ENCODE assay signal across 13 cellular contexts in the genomic region with DNA sequence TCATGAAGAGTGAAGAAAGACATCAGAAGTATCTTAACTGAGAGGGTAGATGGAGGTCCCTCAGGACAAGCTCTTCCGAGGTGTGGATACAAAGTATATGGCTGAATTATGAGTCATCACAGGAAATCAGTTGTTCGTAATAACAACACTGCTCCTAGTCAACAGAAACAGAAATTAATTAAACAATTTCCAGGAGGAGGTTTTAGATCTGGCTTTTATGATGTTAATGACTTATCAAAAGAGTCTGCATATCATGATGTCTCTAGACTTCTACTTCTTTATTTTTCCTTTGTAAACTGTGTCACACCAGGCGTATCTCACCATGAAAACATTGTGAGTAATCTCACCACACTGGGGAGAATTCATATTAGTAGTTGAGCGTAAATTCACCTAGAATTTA. TPM values are rescaled to one million over a fixed set of nuclear protein-coding genes. Genes with fewer than 3 reads are reported as not detected.
DNase-seq lines count a peak whose midpoint lies in the region; ATAC-seq, FAIRE-seq and TF ChIP-seq lines count a peak whose summit lies in the region.
"Had no signal": no experiment of that assay in that cellular context is flagged by ENCODE, and none has a peak within 500 bp of the region (broad histone marks: within the 10 kb centered on the region; RNA-seq: fewer than 3 reads in every experiment).

No MANE protein-coding gene starts in this region.

- TF ChIP-seq EP300 in GM12878 (IDR thresholded peaks at IDR 0.05; ENCODE audit: borderline replicate concordance in 1 of 2, control insufficient read depth in 1 of 2, low read depth in 2 of 2, low read length in 2 of 2): no peak

- CTCF ChIA-PET in GM12878 (lab: Yijun Ruan, JAX): interaction anchor here (0.8 to 2.3 kb wide), 9 partner anchors 11 to 147 kb away, joined by 3 to 8 read pairs (median 5); a partner anchor contains a TSS

- no peak for TF ChIP-seq CTCF in GM12878 (IDR thresholded peaks at IDR 0.05 in 2 of 3, conservative IDR thresholded peaks at IDR 0.05 in 1 of 3; ENCODE audit: control insufficient read depth in 2 of 3, extremely low read depth in 1 of 3, insufficient read depth in 1 of 3, low read depth in 3 of 3, low read length in 3 of 3)

- in situ Hi-C loops in GM12878 (cut with MboI): no loop called here

- H3K9ac ChIP-seq in GM12878 (ENCODE audit: control insufficient read depth, insufficient read depth, low read length): no peak overlapping the region

- peaks cover 68% of the 10 kb centered on the region for H3K79me2 ChIP-seq in GM12878 (ENCODE audit: control insufficient read depth, insufficient read depth, low read length)

- H3K36me3 ChIP-seq in GM12878 (ENCODE audit: control insufficient read depth in 2 of 2, insufficient read depth in 2 of 2, low read length in 1 of 2): no peaks in the 10 kb centered on the region

- peaks cover 71% of the 10 kb centered on the region for H3K4me1 Mint-ChIP-seq in activated T-cell treated with anti-CD3 and anti-CD28 coated beads, Interleukin-2, amount 50 U/mL, for 4 hours (ENCODE audit: low read depth)

- TF ChIP-seq POLR2A in GM12878 (IDR thresholded peaks at IDR 0.05; ENCODE audit: low read depth, low read length): no peak

- RAD21 ChIA-PET in GM12878 (lab: Charles Lee; ENCODE audit: unreplicated experiment): interaction anchor here (0.7 to 3.9 kb wide), 7 partner anchors 12 to 128 kb away, joined by 3 to 19 read pairs (median 3); a partner anchor contains a TSS

- no TSS peak for BruUV-seq in GM12878 (replicated peaks; lab: Mats Ljungman, UMichigan)

- no peaks in the 10 kb centered on the region for H3K27me3 Mint-ChIP-seq in activated T-cell treated with anti-CD3 and anti-CD28 coated beads, Interleukin-2, amount 50 U/mL, for 4 hours (ENCODE audit: low read depth)

- ATAC-seq in activated T-cell treated with anti-CD3 and anti-CD28 coated beads, Interleukin-2, amount 50 U/mL, for 4 hours: peak; percentile 72 to 83
- peak; percentile 51 for ATAC-seq in HG03432 (IDR thresholded peaks at IDR 0.05; ENCODE audit: unreplicated experiment)
- ATAC-seq in GM12878: peak; percentile 47
- ATAC-seq in HG02885 (IDR thresholded peaks at IDR 0.05; ENCODE audit: poor library complexity, unreplicated experiment): no peak
- ATAC-seq: body of pancreas, mucosa of descending colon had no signal

- H3K4me3 ChIP-seq in GM12878: no peak overlapping the region
- H3K4me3 ChIP-seq: body of pancreas, mucosa of descending colon had no signal

- no peak for TF ChIP-seq RAD21 in GM12878 (IDR thresholded peaks at IDR 0.05; ENCODE audit: insufficient read depth, low read depth, low read length)

- DNase-seq in activated T-cell treated with anti-CD3 and anti-CD28 coated beads, Interleukin-2, amount 50 U/mL, for 4 hours: no peak
- no peak for DNase-seq in activated T-cell treated with anti-CD3 and anti-CD28 coated beads, Interleukin-2, amount 50 U/mL, for 48 hours
- no peak for DNase-seq in GM12878 (ENCODE audit: low read depth, low spot score)
- DNase-seq in urothelium cell line (ENCODE audit: low spot score): no peak
- DNase-seq in occipital lobe (lab: John Stamatoyannopoulos, UW): no peak
- no peak for DNase-seq in HT-29 (ENCODE audit: low spot score)
- DNase-seq: body of pancreas, erythroblast, mucosa of descending colon, NCI-H2227 treated with DMSO at 0.1 percent for 48 hours, retina had no signal

- WGBS in GM12878 (ENCODE audit: insufficient coverage, insufficient replicate concordance, low lambda C conversion rate, missing lambda C conversion rate): 46% methylated on average over 4 of the region's 4 CpGs

- H2AFZ ChIP-seq in GM12878 (ENCODE audit: control insufficient read depth, low read depth, low read length): no peak overlapping the region

- peaks cover 8% of the 10 kb centered on the region for H3K36me3 Mint-ChIP-seq in activated T-cell treated with anti-CD3 and anti-CD28 coated beads, Interleukin-2, amount 50 U/mL, for 4 hours (ENCODE audit: insufficient read depth)

- peak overlapping the region; percentile 18; the same call in 1 of the 2 replicates for H3K4me2 ChIP-seq in GM12878 (ENCODE audit: control insufficient read depth, insufficient read depth)

- H3K27me3 ChIP-seq in GM12878 (replicated peaks in 1 of 2; ENCODE audit: control insufficient read depth in 2 of 2, insufficient read depth in 2 of 2, low read length in 1 of 2): no peaks in the 10 kb centered on the region
- H3K27me3 ChIP-seq: body of pancreas had no signal

- POLR2A ChIA-PET in GM12878 (lab: Charles Lee): interaction anchor here (1.1 to 3.0 kb wide), 2 partner anchors 11 to 16 kb away, joined by 4 to 13 read pairs; no protein-coding TSS in a partner anchor

- SMC1A ChIA-PET in GM12878 (lab: Charles Lee; ENCODE audit: uncharacterized antibody, unreplicated experiment): interaction anchor here (0.7 to 5.5 kb wide), 13 partner anchors 11 to 128 kb away, joined by 3 to 31 read pairs (median 7); no protein-coding TSS in a partner anchor

- FAIRE-seq in GM12878 (lab: Jason Lieb, UNC): no peak
- peak; percentile 80 for FAIRE-seq in urothelium cell line (lab: Jason Lieb, UNC)

- intact Hi-C loops in GM12878 (cut with micrococcal nuclease; ENCODE audit: unreplicated experiment): no loop called here

- H3K4me3 Mint-ChIP-seq in activated T-cell treated with anti-CD3 and anti-CD28 coated beads, Interleukin-2, amount 50 U/mL, for 4 hours: no peak overlapping the region

- peaks cover 12% of the 10 kb centered on the region; the same call in 1 of the 2 replicates for H3K4me1 ChIP-seq in GM12878 (ENCODE audit: control insufficient read depth, insufficient read depth, low read length)
- H3K4me1 ChIP-seq: body of pancreas had no signal

- no peaks in the 10 kb centered on the region for H3K9me3 Mint-ChIP-seq in activated T-cell treated with anti-CD3 and anti-CD28 coated beads, Interleukin-2, amount 50 U/mL, for 4 hours

- no peaks in the 10 kb centered on the region for H4K20me1 ChIP-seq in GM12878 (ENCODE audit: control insufficient read depth, insufficient read depth)

- no peaks in the 10 kb centered on the region for H3K9me3 ChIP-seq in GM12878 (replicated peaks; ENCODE audit: control insufficient read depth, insufficient read depth, low read length)
- H3K9me3 ChIP-seq: body of pancreas, mucosa of descending colon had no signal

- peak overlapping the region; percentile 7; the same call in 1 of the 2 replicates for H3K27ac ChIP-seq in GM12878 (ENCODE audit: control insufficient read depth, insufficient read depth)
- H3K27ac ChIP-seq: body of pancreas had no signal

TF ChIP-seq in GM12878, 131 proteins besides CTCF, POLR2A, EP300 and RAD21:
- TF ChIP-seq NFIC (IDR thresholded peaks at IDR 0.05; ENCODE audit: low read depth, low read length): peak; percentile 14; the same call in 1 of the 2 replicates
- TF ChIP-seq MEF2B (IDR thresholded peaks at IDR 0.05; ENCODE audit: partially characterized antibody, poor library complexity, severe bottlenecking): no peak
- TF ChIP-seq YBX1 (IDR thresholded peaks at IDR 0.05): no peak
- peak; percentile 48 for TF ChIP-seq JUNB (IDR thresholded peaks at IDR 0.05)

RNA-seq across cellular contexts. Expression of a gene that starts 31.2 kb away (rescaled TPM):
- 10 to 100 TPM; 59.0 to 85.4 (median 81.8) TPM for total RNA-seq in activated T-cell treated with anti-CD3 and anti-CD28 coated beads, Interleukin-2, amount 50 U/mL, for 4 hours
- 60.2 and 64.2 TPM in 2 replicates for total RNA-seq in GM12878 (2013; cell fraction: nucleolus; rRNA removed)
- total RNA-seq in GM12878 (2014; rRNA removed): 26.3 and 29.3 TPM in 2 replicates
- total RNA-seq in GM12878 (2014; rRNA removed; fragmentation: Illumina TruSeq; extraction: Trizol): 27.8 and 28.2 TPM in 2 replicates
- total RNA-seq in GM12878 (2021): 34.0 and 46.6 TPM in 2 replicates
- 8.9 TPM for polyA plus RNA-seq in GM12878 (2011; ENCODE audit: low read depth)
- 26.1 and 28.0 TPM in 2 replicates for polyA plus RNA-seq in GM12878 (2011; rRNA removed)
- polyA plus RNA-seq in GM12878 (2011; cell fraction: cytosol; rRNA removed): 14.5 and 15.8 TPM in 2 replicates
- polyA plus RNA-seq in GM12878 (2011; cell fraction: nucleus; rRNA removed): 77.3 and 96.7 TPM in 2 replicates
- polyA plus RNA-seq in GM12878 (2012): 11.0 and 12.1 TPM in 2 replicates
- 23.3 and 26.6 TPM in 2 replicates for polyA plus RNA-seq in GM12878 (2014; fragmentation: Illumina TruSeq; extraction: Trizol)
- polyA plus RNA-seq in GM12878 (2014; fragmentation: Nextera tagmentation; extraction: Ambion mirVana): 10 to 100 TPM in 1 of 2 experiments, 1 to 10 TPM in 1; 6.1 to 15.2 TPM
- polyA plus RNA-seq in GM12878 (2014; rRNA removed): 24.2 and 28.1 TPM in 2 replicates
- polyA plus RNA-seq in GM12878 (2016; fragmentation: Nextera tagmentation; extraction: Ambion mirVana): 10 to 100 TPM; 33.3 to 38.1 TPM
- polyA minus RNA-seq in GM12878 (2011; rRNA and poly(A)+ RNA removed): 39.3 and 41.8 TPM in 2 replicates
- 7.9 and 12.3 TPM in 2 replicates for polyA minus RNA-seq in GM12878 (2011; cell fraction: cytosol; rRNA and poly(A)+ RNA removed)
- 34.5 and 77.9 TPM in 2 replicates for polyA minus RNA-seq in GM12878 (2011; cell fraction: nucleus; rRNA and poly(A)+ RNA removed)
- 7.3 TPM for total RNA-seq in occipital lobe
- 8.3 and 13.7 TPM in 2 replicates for total RNA-seq in HT-29 (2014; rRNA removed; shearing (Covaris generic))
